Comparison of ENCODE assay signal across 31 cellular contexts in genomic region chr20:20755674-20756319, GRCh38.
"Had no signal": no experiment of that assay in that cellular context is flagged by ENCODE, and none has a peak within 500 bp of the region (broad histone marks: within the 10 kb centered on the region; RNA-seq: fewer than 3 reads in every experiment).

No MANE protein-coding gene starts in this region.

- H3K27me3 Mint-ChIP-seq: activated naive CD8-positive, alpha-beta T cell treated with anti-CD3 and anti-CD28 coated beads for 36 hours had no signal

- H3K4me1 Mint-ChIP-seq: activated naive CD8-positive, alpha-beta T cell treated with anti-CD3 and anti-CD28 coated beads for 36 hours; activated T-helper 17 cell treated with anti-CD3 and anti-CD28 coated beads, Interleukin-2, amount 50 U/mL, for 72 hours had no signal

- H3K27me3 ChIP-seq: brain microvascular endothelial cell, SJCRH30 had no signal

- H3K27ac Mint-ChIP-seq: activated CD4-positive, alpha-beta memory T cell treated with anti-CD3 and anti-CD28 coated beads for 36 hours; activated naive CD8-positive, alpha-beta T cell treated with anti-CD3 and anti-CD28 coated beads for 36 hours; activated T-helper 17 cell treated with anti-CD3 and anti-CD28 coated beads, Interleukin-2, amount 50 U/mL, for 72 hours; T-helper 1 cell treated with Interleukin-12 subunit alpha and Interleukin-12 subunit beta and Interleukin-4 antibody, amounts not matched to agents 30 μg/mL and 1 μg/mL, for 36 hours; T-helper 2 cell treated with Interferon-gamma antibody and Interleukin-4, amounts not matched to agents 5 μg/mL and 100 μg/mL, for 36 hours had no signal

- DNase-seq: activated CD4-positive, alpha-beta memory T cell treated with anti-CD3 and anti-CD28 coated beads for 36 hours; activated CD4-positive, alpha-beta T cell treated with anti-CD3 and anti-CD28 coated beads, Interleukin-2, amount 50 U/mL, for 1 hour; activated CD8-positive, alpha-beta memory T cell treated with anti-CD3 and anti-CD28 coated beads, Interleukin-2, amount 50 U/mL, for 4 hours; activated effector memory CD4-positive, alpha-beta T cell treated with anti-CD3 and anti-CD28 coated beads, Interleukin-2, amount 50 U/mL, for 16 hours; activated naive CD4-positive, alpha-beta T cell; activated naive CD4-positive, alpha-beta T cell treated with anti-CD3 and anti-CD28 coated beads, Interleukin-2, amount 50 U/mL, for 16 hours; activated naive CD8-positive, alpha-beta T cell treated with anti-CD3 and anti-CD28 coated beads for 36 hours; activated T-cell treated with anti-CD3 and anti-CD28 coated beads for 4 hours; activated T-cell treated with anti-CD3 and anti-CD28 coated beads, Interleukin-2, amount 50 U/mL, for 48 hours; amniotic stem cell; aorta; brain microvascular endothelial cell; central memory CD4-positive, alpha-beta T cell; Karpas-422; NCI-H1105; NCI-H1417 treated with DMSO at 0.1 percent for 48 hours; NCI-H187 treated with DMSO at 0.1 percent for 48 hours; NCI-H2081; NCI-H2171 treated with DMSO at 0.1 percent for 48 hours; NCI-H2227 treated with DMSO at 0.1 percent for 48 hours; NCI-H446 treated with DMSO at 0.1 percent for 48 hours; NCI-H524; NCI-H69; SHP77; SJCRH30 had no signal

- H3K36me3 Mint-ChIP-seq: activated CD4-positive, alpha-beta memory T cell treated with anti-CD3 and anti-CD28 coated beads for 36 hours; activated naive CD8-positive, alpha-beta T cell treated with anti-CD3 and anti-CD28 coated beads for 36 hours had no signal

- H3K27ac ChIP-seq: brain microvascular endothelial cell, SJCRH30, SK-N-MC had no signal

- H3K36me3 ChIP-seq: brain microvascular endothelial cell, SJCRH30 had no signal

- H3K4me1 ChIP-seq: SJCRH30 had no signal

- FAIRE-seq: TTC549 had no signal

- H3K9me3 Mint-ChIP-seq: activated CD4-positive, alpha-beta memory T cell treated with anti-CD3 and anti-CD28 coated beads for 36 hours; activated naive CD8-positive, alpha-beta T cell treated with anti-CD3 and anti-CD28 coated beads for 36 hours; activated T-helper 17 cell treated with anti-CD3 and anti-CD28 coated beads, Interleukin-2, amount 50 U/mL, for 72 hours; T-helper 1 cell treated with Interleukin-12 subunit alpha and Interleukin-12 subunit beta and Interleukin-4 antibody, amounts not matched to agents 30 μg/mL and 1 μg/mL, for 36 hours; T-helper 2 cell treated with Interferon-gamma antibody and Interleukin-4, amounts not matched to agents 5 μg/mL and 100 μg/mL, for 36 hours had no signal

- ATAC-seq: activated T-helper 17 cell treated with anti-CD3 and anti-CD28 coated beads, Interleukin-2, amount 50 U/mL, for 72 hours; Panc1 had no signal

- H3K9me3 ChIP-seq: SJCRH30 had no signal

- H3K4me3 Mint-ChIP-seq: activated CD4-positive, alpha-beta memory T cell treated with anti-CD3 and anti-CD28 coated beads for 36 hours; activated naive CD8-positive, alpha-beta T cell treated with anti-CD3 and anti-CD28 coated beads for 36 hours; activated T-helper 17 cell treated with anti-CD3 and anti-CD28 coated beads, Interleukin-2, amount 50 U/mL, for 72 hours; T-helper 1 cell treated with Interleukin-12 subunit alpha and Interleukin-12 subunit beta and Interleukin-4 antibody, amounts not matched to agents 30 μg/mL and 1 μg/mL, for 36 hours; T-helper 2 cell treated with Interferon-gamma antibody and Interleukin-4, amounts not matched to agents 5 μg/mL and 100 μg/mL, for 36 hours had no signal

- H3K4me3 ChIP-seq: SJCRH30, SK-N-MC had no signal
